ENCODE assay signal across 28 cellular contexts in genomic region chr10:93034426-93034825, GRCh38. TPM values are rescaled to one million over a fixed set of nuclear protein-coding genes. Genes with fewer than 3 reads are reported as not detected.
"Had no signal": no experiment of that assay in that cellular context is flagged by ENCODE, and none has a peak within 500 bp of the region (broad histone marks: within the 10 kb centered on the region; RNA-seq: fewer than 3 reads in every experiment).

No MANE protein-coding gene starts in this region.

- ATAC-seq: activated CD4-positive, alpha-beta T cell treated with anti-CD3 and anti-CD28 coated beads for 36 hours; activated CD8-positive, alpha-beta memory T cell treated with anti-CD3 and anti-CD28 coated beads, Interleukin-2, amount 10 ng/mL, durations not matched to agents 7 days and 5 days; activated CD8-positive, alpha-beta T cell treated with anti-CD3 and anti-CD28 coated beads, Interleukin-2, amount 10 ng/mL, durations not matched to agents 7 days and 5 days; heart right ventricle; left lung; lower lobe of right lung; natural killer cell; psoas muscle had no signal

- DNase-seq: activated CD4-positive, alpha-beta T cell treated with anti-CD3 and anti-CD28 coated beads for 36 hours; activated CD4-positive, CD25-positive, alpha-beta regulatory T cell; activated CD8-positive, alpha-beta memory T cell treated with anti-CD3 and anti-CD28 coated beads, Interleukin-2, amount 10 ng/mL, durations not matched to agents 7 days and 5 days; activated CD8-positive, alpha-beta T cell treated with anti-CD3 and anti-CD28 coated beads, Interleukin-2, amount 10 ng/mL, durations not matched to agents 7 days and 5 days; activated T-cell treated with anti-CD3 and anti-CD28 coated beads, Interleukin-2, amount 50 U/mL, for 48 hours; adrenal gland; aorta; brain microvascular endothelial cell; caudate nucleus; effector CD4-positive, alpha-beta T cell; foreskin melanocyte; heart right ventricle; left lung; lower lobe of right lung; mesenchymal stem cell; natural killer cell; occipital lobe; psoas muscle; spleen; stimulated activated naive CD4-positive, alpha-beta T cell treated with Interleukin-2 at 50 U/mL for 16 hours; T-helper 1 cell had no signal

- H3K79me2 ChIP-seq: parathyroid adenoma had no signal

- H3K9ac ChIP-seq: neural progenitor cell, parathyroid adenoma had no signal

- H3K4me1 ChIP-seq: left lung, lower lobe of right lung, parathyroid adenoma, psoas muscle had no signal

- H3K27ac ChIP-seq: adrenal gland, brain microvascular endothelial cell, esophagus muscularis mucosa, heart right ventricle, left lung, lower lobe of right lung, neural progenitor cell, parathyroid adenoma, psoas muscle, spleen, tibial nerve had no signal

- H3K27me3 ChIP-seq: adrenal gland, brain microvascular endothelial cell, esophagus muscularis mucosa, heart right ventricle, left lung, neural progenitor cell, spleen, tibial nerve had no signal

- H3K9me3 ChIP-seq: adrenal gland, esophagus muscularis mucosa, heart right ventricle, left lung, lower lobe of right lung, psoas muscle, spleen, tibial nerve had no signal

- H2AFZ ChIP-seq: neural progenitor cell, parathyroid adenoma had no signal

- H3K4me3 ChIP-seq: adrenal gland, esophagus muscularis mucosa, heart right ventricle, left lung, lower lobe of right lung, neural progenitor cell, psoas muscle, spleen, tibial nerve had no signal

- H3K36me3 ChIP-seq: adrenal gland, brain microvascular endothelial cell, heart right ventricle, lower lobe of right lung, neural progenitor cell, tibial nerve had no signal

RNA-seq across cellular contexts. Expression of gene CYP26C1, which starts 26.2 kb away (rescaled TPM):
- total RNA-seq: activated T-helper 2 cell treated with anti-CD3 and anti-CD28 coated beads, Interferon-gamma antibody, Interleukin-2, Interleukin-4, amounts not matched to agents 10 μg/mL and 5 μg/mL and 100 μg/mL, durations not matched to agents 14 hours and 24 hours and 36 hours; mononuclear cell had no signal
- polyA plus RNA-seq: aorta, heart right ventricle had no signal

RNA-seq across cellular contexts. Expression of gene CYP26A1, which starts 39.3 kb away (rescaled TPM):
- total RNA-seq: activated CD4-positive, alpha-beta T cell treated with anti-CD3 and anti-CD28 coated beads for 36 hours; activated CD8-positive, alpha-beta memory T cell treated with anti-CD3 and anti-CD28 coated beads, Interleukin-2, amount 10 ng/mL, durations not matched to agents 7 days and 5 days; activated CD8-positive, alpha-beta T cell treated with anti-CD3 and anti-CD28 coated beads, Interleukin-2, amount 10 ng/mL, durations not matched to agents 7 days and 5 days; activated T-helper 2 cell treated with anti-CD3 and anti-CD28 coated beads, Interferon-gamma antibody, Interleukin-2, Interleukin-4, amounts not matched to agents 10 μg/mL and 5 μg/mL and 100 μg/mL, durations not matched to agents 14 hours and 24 hours and 36 hours; aorta; esophagus muscularis mucosa; glomerular endothelial cell; heart right ventricle; lower lobe of right lung; mononuclear cell; natural killer cell; psoas muscle; tibial nerve had no signal
- polyA plus RNA-seq: aorta, heart right ventricle had no signal
